ENCODE assay signal across 22 cellular contexts in genomic region chr9:100228352-100228869, GRCh38.
"Had no signal": no experiment of that assay in that cellular context is flagged by ENCODE, and none has a peak within 500 bp of the region (broad histone marks: within the 10 kb centered on the region; RNA-seq: fewer than 3 reads in every experiment).

No MANE protein-coding gene starts in this region.

- H3K27ac Mint-ChIP-seq: activated CD4-positive, alpha-beta T cell treated with anti-CD3 and anti-CD28 coated beads, Interleukin-2, amount 10 ng/mL, durations not matched to agents 7 days and 5 days; activated CD8-positive, alpha-beta T cell treated with anti-CD3 and anti-CD28 coated beads for 36 hours; activated naive CD4-positive, alpha-beta T cell treated with anti-CD3 and anti-CD28 coated beads, Interleukin-2, amount 50 U/mL, for 24 hours; immature natural killer cell; natural killer cell treated with Interleukin-12 subunit alpha and Interleukin-12 subunit beta and Interleukin-15 and Interleukin-18, amount 100 ng/mL, for 72 hours had no signal

- H3K36me3 ChIP-seq: pancreas had no signal

- H2AFZ ChIP-seq: hepatocyte had no signal

- H3K4me3 Mint-ChIP-seq: activated CD4-positive, alpha-beta T cell treated with anti-CD3 and anti-CD28 coated beads, Interleukin-2, amount 10 ng/mL, durations not matched to agents 7 days and 5 days; activated CD8-positive, alpha-beta T cell treated with anti-CD3 and anti-CD28 coated beads for 36 hours; activated naive CD4-positive, alpha-beta T cell treated with anti-CD3 and anti-CD28 coated beads, Interleukin-2, amount 50 U/mL, for 24 hours; immature natural killer cell; natural killer cell treated with Interleukin-12 subunit alpha and Interleukin-12 subunit beta and Interleukin-15 and Interleukin-18, amount 100 ng/mL, for 72 hours; stimulated activated naive CD8-positive, alpha-beta T cell treated with anti-CD3 and anti-CD28 coated beads, Interleukin-15, amount 100 ng/mL, for 72 hours had no signal

- H3K4me3 ChIP-seq: ascending aorta, hepatocyte, pancreas, psoas muscle, tibial nerve had no signal

- H3K4me1 Mint-ChIP-seq: activated CD4-positive, alpha-beta T cell treated with anti-CD3 and anti-CD28 coated beads, Interleukin-2, amount 10 ng/mL, durations not matched to agents 7 days and 5 days; activated naive CD4-positive, alpha-beta T cell treated with anti-CD3 and anti-CD28 coated beads, Interleukin-2, amount 50 U/mL, for 24 hours; immature natural killer cell; stimulated activated naive CD8-positive, alpha-beta T cell treated with anti-CD3 and anti-CD28 coated beads, Interleukin-15, amount 100 ng/mL, for 72 hours had no signal

- H3K9me3 ChIP-seq: pancreas had no signal

- DNase-seq: activated CD4-positive, alpha-beta T cell treated with anti-CD3 and anti-CD28 coated beads, Interleukin-2, amount 10 ng/mL, durations not matched to agents 7 days and 5 days; activated CD4-positive, CD25-positive, alpha-beta regulatory T cell treated with anti-CD3 and anti-CD28 coated beads, Interleukin-2, amount 50 U/mL, for 72 hours; activated CD8-positive, alpha-beta T cell treated with anti-CD3 and anti-CD28 coated beads for 36 hours; activated gamma-delta T cell treated with Interleukin-2 at 50 U/mL for 16 hours; central memory CD4-positive, alpha-beta T cell; dermis blood vessel endothelial cell; effector CD8-positive, alpha-beta T cell; foreskin melanocyte; immature natural killer cell; midbrain; pancreas; psoas muscle; right cardiac atrium; stimulated activated CD4-positive, alpha-beta T cell treated with anti-CD3 and anti-CD28 coated beads, Interleukin-1b, Interleukin-23, amount 100 ng/mL, for 48 hours; stimulated activated naive CD8-positive, alpha-beta T cell treated with anti-CD3 and anti-CD28 coated beads, Interleukin-15, amount 100 ng/mL, for 72 hours; T-helper 9 cell had no signal

- ATAC-seq: activated CD8-positive, alpha-beta T cell treated with anti-CD3 and anti-CD28 coated beads for 36 hours; left lobe of liver; natural killer cell treated with Interleukin-12 subunit alpha and Interleukin-12 subunit beta and Interleukin-15 and Interleukin-18, amount 100 ng/mL, for 72 hours; pancreas; psoas muscle; right cardiac atrium; stimulated activated naive CD8-positive, alpha-beta T cell treated with anti-CD3 and anti-CD28 coated beads, Interleukin-15, amount 100 ng/mL, for 72 hours had no signal

- H3K4me1 ChIP-seq: ascending aorta, pancreas, psoas muscle, tibial nerve had no signal

- H3K27me3 Mint-ChIP-seq: activated CD4-positive, alpha-beta T cell treated with anti-CD3 and anti-CD28 coated beads, Interleukin-2, amount 10 ng/mL, durations not matched to agents 7 days and 5 days; activated CD8-positive, alpha-beta T cell treated with anti-CD3 and anti-CD28 coated beads for 36 hours; activated naive CD4-positive, alpha-beta T cell treated with anti-CD3 and anti-CD28 coated beads, Interleukin-2, amount 50 U/mL, for 24 hours; natural killer cell treated with Interleukin-12 subunit alpha and Interleukin-12 subunit beta and Interleukin-15 and Interleukin-18, amount 100 ng/mL, for 72 hours; stimulated activated naive CD8-positive, alpha-beta T cell treated with anti-CD3 and anti-CD28 coated beads, Interleukin-15, amount 100 ng/mL, for 72 hours had no signal

- H3K27me3 ChIP-seq: ascending aorta, hepatocyte, pancreas, tibial nerve had no signal

- H3K4me2 ChIP-seq: hepatocyte had no signal

- H3K9me3 Mint-ChIP-seq: activated naive CD4-positive, alpha-beta T cell treated with anti-CD3 and anti-CD28 coated beads, Interleukin-2, amount 50 U/mL, for 24 hours; immature natural killer cell had no signal

- H3K27ac ChIP-seq: ascending aorta, hepatocyte, pancreas, psoas muscle, tibial nerve had no signal
